Comparison of ENCODE assay signal across 1 cellular context in genomic region chr1:20640183-20640597, GRCh38.
TF ChIP-seq lines count a peak whose summit lies in the region.

No MANE protein-coding gene starts in this region.

TF ChIP-seq in endothelial cell of umbilical vein, 7 proteins besides CTCF, POLR2A, EP300 and RAD21:
- TF ChIP-seq EZH2 (IDR thresholded peaks at IDR 0.05; ENCODE audit: borderline replicate concordance, low read depth, low read length, severe bottlenecking) (no peak), POLR2AphosphoS5 (IDR thresholded peaks at IDR 0.05; ENCODE audit: insufficient read depth, low read depth, low read length) (no peak), FOS (IDR thresholded peaks at IDR 0.05; ENCODE audit: borderline replicate concordance, insufficient read depth, low read length) (no peak), GATA2 (IDR thresholded peaks at IDR 0.05; ENCODE audit: insufficient read depth, insufficient read length, low read depth, low read length) (no peak), MAX (IDR thresholded peaks at IDR 0.05; ENCODE audit: insufficient read depth, insufficient read length) (no peak), MYC (IDR thresholded peaks at IDR 0.05; ENCODE audit: low read depth, low read length) (no peak), JUN (IDR thresholded peaks at IDR 0.05; ENCODE audit: borderline replicate concordance, insufficient read depth, insufficient read length, low read depth) (no peak)
